In genomic region chr7:155218276-155219153, GRCh38 we compare ENCODE assay signal across 14 cellular contexts.
DNase-seq lines count a peak whose midpoint lies in the region; ATAC-seq lines count a peak whose summit lies in the region.
"Had no signal": no experiment of that assay in that cellular context is flagged by ENCODE, and none has a peak within 500 bp of the region (broad histone marks: within the 10 kb centered on the region; RNA-seq: fewer than 3 reads in every experiment).

No MANE protein-coding gene starts in this region.

- no peaks in the 10 kb centered on the region for H3K4me1 Mint-ChIP-seq in stimulated activated memory B cell treated with anti-CD40 and anti-IgM and Interleukin-4, amounts not matched to agents 10 μg/mL and 1 μg/mL and 100 μg/mL, for 72 hours
- H3K4me1 Mint-ChIP-seq: CD4-positive, CD25-positive, alpha-beta regulatory T cell had no signal

- intact Hi-C loops in posterior vena cava (cut with DNase I): no loop called here

- peak; percentile 51 for DNase-seq in activated effector memory CD4-positive, alpha-beta T cell treated with anti-CD3 and anti-CD28 coated beads, Interleukin-2, amount 50 U/mL, for 16 hours
- no peak for DNase-seq in activated effector memory CD4-positive, alpha-beta T cell treated with Interleukin-2 at 50 U/mL for 16 hours
- peak; percentile 65 for DNase-seq in posterior vena cava (ENCODE audit: low spot score)
- DNase-seq: ACHN; Calu3; CD4-positive, CD25-positive, alpha-beta regulatory T cell; DMS 273 treated with DMSO at 0.1 percent for 48 hours; H9 had no signal

- ATAC-seq in esophagus mucosa (peak; percentile 12), GM19467 (IDR thresholded peaks at IDR 0.05; ENCODE audit: unreplicated experiment) (no peak), HG03159 (IDR thresholded peaks at IDR 0.05; ENCODE audit: unreplicated experiment) (no peak)
- no peak for ATAC-seq in stimulated activated memory B cell treated with anti-CD40 and anti-IgM and Interleukin-4, amounts not matched to agents 10 μg/mL and 1 μg/mL and 100 μg/mL, for 72 hours
- ATAC-seq: GM23338 had no signal

- H3K4me3 Mint-ChIP-seq in stimulated activated memory B cell treated with anti-CD40 and anti-IgM and Interleukin-4, amounts not matched to agents 10 μg/mL and 1 μg/mL and 100 μg/mL, for 72 hours: no peak overlapping the region
- H3K4me3 Mint-ChIP-seq: CD4-positive, CD25-positive, alpha-beta regulatory T cell; GM23338; H9 had no signal

- no peaks in the 10 kb centered on the region for H3K9me3 Mint-ChIP-seq in stimulated activated memory B cell treated with anti-CD40 and anti-IgM and Interleukin-4, amounts not matched to agents 10 μg/mL and 1 μg/mL and 100 μg/mL, for 72 hours
- H3K9me3 Mint-ChIP-seq: CD4-positive, CD25-positive, alpha-beta regulatory T cell; GM23338; IgD-negative memory B cell had no signal

- H3K27me3 Mint-ChIP-seq in stimulated activated memory B cell treated with anti-CD40 and anti-IgM and Interleukin-4, amounts not matched to agents 10 μg/mL and 1 μg/mL and 100 μg/mL, for 72 hours: peaks cover 28% of the 10 kb centered on the region
- H3K27me3 Mint-ChIP-seq: CD4-positive, CD25-positive, alpha-beta regulatory T cell had no signal

- H3K36me3 Mint-ChIP-seq in stimulated activated memory B cell treated with anti-CD40 and anti-IgM and Interleukin-4, amounts not matched to agents 10 μg/mL and 1 μg/mL and 100 μg/mL, for 72 hours: no peaks in the 10 kb centered on the region
- H3K36me3 Mint-ChIP-seq: CD4-positive, CD25-positive, alpha-beta regulatory T cell; IgD-negative memory B cell had no signal

- no peak overlapping the region for H3K27ac Mint-ChIP-seq in stimulated activated memory B cell treated with anti-CD40 and anti-IgM and Interleukin-4, amounts not matched to agents 10 μg/mL and 1 μg/mL and 100 μg/mL, for 72 hours
- H3K27ac Mint-ChIP-seq: CD4-positive, CD25-positive, alpha-beta regulatory T cell; IgD-negative memory B cell had no signal
